ENCODE assay signal across 13 cellular contexts in genomic region chr20:10651227-10651990, GRCh38. TPM values are rescaled to one million over a fixed set of nuclear protein-coding genes. Genes with fewer than 3 reads are reported as not detected.
DNase-seq lines count a peak whose midpoint lies in the region; ATAC-seq and TF ChIP-seq lines count a peak whose summit lies in the region.
"Had no signal": no experiment of that assay in that cellular context is flagged by ENCODE, and none has a peak within 500 bp of the region (broad histone marks: within the 10 kb centered on the region; RNA-seq: fewer than 3 reads in every experiment).

No MANE protein-coding gene starts in this region.

- no CpG with 5 or more reads among the region's 15 CpGs for WGBS in trophoblast cell (ENCODE audit: extremely low coverage, insufficient coverage, insufficient read length)

- H3K4me3 ChIP-seq in BE2C (ENCODE audit: low read depth, low read length) (no peak overlapping the region), OCI-LY3 (ENCODE audit: low read length) (no peak overlapping the region), fibroblast of lung (replicated peaks in 1 of 4; ENCODE audit: control extremely low read depth in 1 of 4, insufficient read depth in 1 of 4, low read depth in 3 of 4, low read length in 4 of 4) (no peak overlapping the region), trophoblast cell (ENCODE audit: low read depth, low read length) (no peak overlapping the region)
- H3K4me3 ChIP-seq: BLaER1 had no signal

- no peak overlapping the region for H3K4me2 ChIP-seq in OCI-LY3 (ENCODE audit: low read length)
- no peak overlapping the region for H3K4me2 ChIP-seq in fibroblast of lung (ENCODE audit: extremely low read depth, insufficient read depth, low read length)
- H3K4me2 ChIP-seq in trophoblast cell (ENCODE audit: low read length) = no peak overlapping the region
- H3K4me2 ChIP-seq: BLaER1 had no signal

- ATAC-seq in GM21423 (IDR thresholded peaks at IDR 0.05; ENCODE audit: unreplicated experiment) = no peak
- no peak for ATAC-seq in naive thymus-derived CD8-positive, alpha-beta T cell
- ATAC-seq: activated CD4-positive, CD25-positive, alpha-beta regulatory T cell treated with anti-CD3 and anti-CD28 coated beads, Interleukin-2, amount 50 U/mL, for 24 hours had no signal

- H3K4me3 Mint-ChIP-seq in naive thymus-derived CD8-positive, alpha-beta T cell = no peak overlapping the region

- H2BK120ac ChIP-seq in trophoblast cell (ENCODE audit: insufficient read depth, low read length, poor library complexity) = no peak overlapping the region

- DNase-seq in BE2C = peak; percentile 39
- DNase-seq in fibroblast of lung (ENCODE audit: low read depth in 2 of 2) = peak; percentile 55 to 77
- no peak for DNase-seq in trophoblast cell
- no peak for DNase-seq in C1 segment of cervical spinal cord (lab: John Stamatoyannopoulos, UW)
- DNase-seq in AG08396 (ENCODE audit: low spot score) = no peak
- no peak for DNase-seq in naive thymus-derived CD8-positive, alpha-beta T cell
- DNase-seq: activated gamma-delta T cell, NCI-H2029, SHP77 treated with DMSO at 0.1 percent for 48 hours had no signal

- H3K23ac ChIP-seq in trophoblast cell (ENCODE audit: low read length) = no peak overlapping the region

- H2AFZ ChIP-seq in OCI-LY3 (ENCODE audit: low read depth, low read length) (no peak overlapping the region), fibroblast of lung (ENCODE audit: low read length) (no peak overlapping the region), trophoblast cell (ENCODE audit: insufficient read depth, low read length, poor library complexity) (no peak overlapping the region)

- H3K79me2 ChIP-seq in OCI-LY3 (ENCODE audit: low read length) = no peaks in the 10 kb centered on the region
- H3K79me2 ChIP-seq in fibroblast of lung (ENCODE audit: control insufficient read depth, insufficient read depth, low read length) = no peaks in the 10 kb centered on the region
- peaks cover 4% of the 10 kb centered on the region for H3K79me2 ChIP-seq in trophoblast cell (ENCODE audit: control insufficient read depth, insufficient read depth, low read length, poor library complexity)

- H3K27ac ChIP-seq in OCI-LY3 (ENCODE audit: low read length) (no peak overlapping the region), fibroblast of lung (ENCODE audit: insufficient read depth, low read length) (no peak overlapping the region), trophoblast cell (ENCODE audit: low read depth, low read length) (peak overlapping the region; percentile 5)
- H3K27ac ChIP-seq: BLaER1 had no signal

- no peak overlapping the region for H4K91ac ChIP-seq in trophoblast cell (ENCODE audit: low read depth, low read length)

- H3K27me3 Mint-ChIP-seq in naive thymus-derived CD8-positive, alpha-beta T cell = peaks cover 6 to 52% (median 20%) of the 10 kb centered on the region in 5 donors

- H3K36me3 Mint-ChIP-seq in naive thymus-derived CD8-positive, alpha-beta T cell = no peaks in the 10 kb centered on the region

- H2BK5ac ChIP-seq in trophoblast cell (ENCODE audit: low read depth, low read length, poor library complexity) = no peak overlapping the region

- no peak overlapping the region for H3K14ac ChIP-seq in trophoblast cell (ENCODE audit: low read length)

- no peak overlapping the region for H3K18ac ChIP-seq in trophoblast cell (ENCODE audit: low read length)

- no peaks in the 10 kb centered on the region for H3K36me3 ChIP-seq in BE2C
- no peaks in the 10 kb centered on the region for H3K36me3 ChIP-seq in OCI-LY3 (replicated peaks; ENCODE audit: low read depth, low read length)
- H3K36me3 ChIP-seq in fibroblast of lung (ENCODE audit: control insufficient read depth, insufficient read depth, low read length) = peaks cover 8% of the 10 kb centered on the region
- peaks cover 26 to 56% of the 10 kb centered on the region in 2 experiments for H3K36me3 ChIP-seq in trophoblast cell (ENCODE audit: control insufficient read depth in 1 of 2, insufficient read depth in 2 of 2, low read length in 2 of 2)
- H3K36me3 ChIP-seq: BLaER1 had no signal

- no peaks in the 10 kb centered on the region for H3K4me1 Mint-ChIP-seq in naive thymus-derived CD8-positive, alpha-beta T cell

- H3K9me3 Mint-ChIP-seq in naive thymus-derived CD8-positive, alpha-beta T cell = no peaks in the 10 kb centered on the region

- peaks cover 30% of the 10 kb centered on the region for H3K79me1 ChIP-seq in trophoblast cell (ENCODE audit: low read length)

- H3K4ac ChIP-seq in trophoblast cell (ENCODE audit: low read depth, low read length) = no peak overlapping the region

- H3K9ac ChIP-seq in OCI-LY3 (ENCODE audit: low read length) = no peak overlapping the region
- H3K9ac ChIP-seq in fibroblast of lung (ENCODE audit: insufficient read depth, low read length) = no peak overlapping the region
- peak overlapping the region; percentile 9 for H3K9ac ChIP-seq in trophoblast cell (ENCODE audit: low read length)
- H3K9ac ChIP-seq: BLaER1 had no signal

- H4K20me1 ChIP-seq in OCI-LY3 (ENCODE audit: insufficient read depth, low read length) = 0 out of 2 replicates have a peak, but pooled peaks cover 4% of the 10 kb centered on the region
- H4K20me1 ChIP-seq in fibroblast of lung (ENCODE audit: control insufficient read depth, extremely low read depth, insufficient read depth, low read length) = no peaks in the 10 kb centered on the region
- H4K20me1 ChIP-seq: BLaER1 had no signal

- POLR2A ChIA-PET in naive thymus-derived CD8-positive, alpha-beta T cell (lab: Charles Lee) = no interaction called here

- H2BK12ac ChIP-seq in trophoblast cell (ENCODE audit: low read length) = no peak overlapping the region

- no peak overlapping the region for H4K8ac ChIP-seq in trophoblast cell (ENCODE audit: low read depth, low read length)

- TF ChIP-seq CTCF in BE2C (IDR thresholded peaks at IDR 0.05; ENCODE audit: low read depth, low read length) = no peak; the same call in 1 of the 2 replicates
- peak; percentile 15; the same call in 1 of the 2 replicates for TF ChIP-seq CTCF in OCI-LY3 (IDR thresholded peaks at IDR 0.05; ENCODE audit: low read depth, low read length)
- no peak for TF ChIP-seq CTCF in fibroblast of lung (conservative IDR thresholded peaks at IDR 0.05 in 1 of 2, IDR thresholded peaks at IDR 0.05 in 1 of 2; ENCODE audit: low read depth in 1 of 2, low read length in 2 of 2)

- no peak overlapping the region for H3K27ac Mint-ChIP-seq in naive thymus-derived CD8-positive, alpha-beta T cell

- no peak overlapping the region for H2AK5ac ChIP-seq in trophoblast cell (ENCODE audit: low read length)

- H3K9me3 ChIP-seq in BE2C = no peaks in the 10 kb centered on the region
- H3K9me3 ChIP-seq in OCI-LY3 (ENCODE audit: insufficient read depth, low read length) = no peaks in the 10 kb centered on the region
- H3K9me3 ChIP-seq in fibroblast of lung (ENCODE audit: control insufficient read depth, insufficient read depth, low read depth, low read length) = no peaks in the 10 kb centered on the region
- H3K9me3 ChIP-seq in trophoblast cell (ENCODE audit: insufficient read depth, low read depth, low read length) = no peaks in the 10 kb centered on the region
- H3K9me3 ChIP-seq: BLaER1 had no signal

- H4K12ac ChIP-seq in trophoblast cell (ENCODE audit: low read depth, low read length) = no peak overlapping the region

- H3K4me1 ChIP-seq in BE2C (peaks cover 27% of the 10 kb centered on the region), OCI-LY3 (ENCODE audit: low read length) (peaks cover 16% of the 10 kb centered on the region), fibroblast of lung (ENCODE audit: control insufficient read depth, extremely low read depth, insufficient read depth, low read length) (peaks cover 23% of the 10 kb centered on the region), trophoblast cell (ENCODE audit: control insufficient read depth in 1 of 2, insufficient read depth in 2 of 2, low read length in 2 of 2) (peaks cover 48 to 64% of the 10 kb centered on the region in 2 experiments)

- H3K27me3 ChIP-seq in BE2C (no peaks in the 10 kb centered on the region), OCI-LY3 (ENCODE audit: low read depth, low read length) (peaks cover 35% of the 10 kb centered on the region), fibroblast of lung (ENCODE audit: control insufficient read depth, insufficient read depth, low read length) (no peaks in the 10 kb centered on the region), trophoblast cell (ENCODE audit: insufficient read depth, low read length) (no peaks in the 10 kb centered on the region)
- H3K27me3 ChIP-seq: BLaER1 had no signal

RNA-seq across cellular contexts. Expression of gene JAG1, which starts 22.4 kb away (rescaled TPM):
- polyA plus RNA-seq in BE2C (2012; ENCODE audit: insufficient read depth, insufficient read length, low read depth) = 0.25 TPM
- total RNA-seq in fibroblast of lung = 34.2 and 57.3 TPM in 2 replicates
- 5.8 and 16.3 TPM in 2 replicates for polyA plus RNA-seq in fibroblast of lung
- polyA plus RNA-seq in fibroblast of lung (2012) = 6.2 and 17.1 TPM in 2 replicates
- 28.6 and 44.2 TPM in 2 replicates for polyA minus RNA-seq in fibroblast of lung (ENCODE audit: low replicate concordance)
- 34.3 and 36.3 TPM in 2 replicates for polyA plus RNA-seq in trophoblast cell (2013)
- under 1 TPM in 1 of 2 experiments, not detected in 1; 0.18 TPM for total RNA-seq in naive thymus-derived CD8-positive, alpha-beta T cell
- under 1 TPM in 2 of 3 donors, not detected in 1; 0.05 to 0.06 TPM for polyA plus RNA-seq in naive thymus-derived CD8-positive, alpha-beta T cell

Comparison
In these comparisons a context has a peak if more than half of its experiments do, and no peak if none do; other contexts are left out.
1. DNase-seq: peak in BE2C (single experiment) and fibroblast of lung (2 of 2); none in trophoblast cell (0 of 2), C1 segment of cervical spinal cord (0 of 14), AG08396 (single experiment) and naive thymus-derived CD8-positive, alpha-beta T cell (0 of 10).
2. RNA of gene JAG1, which starts 22.4 kb away (total RNA-seq): 34.2 to 57.3 TPM in fibroblast of lung; 0.18 TPM in naive thymus-derived CD8-positive, alpha-beta T cell; every median in the first group is over 10 times any median in the second.